25 cellular contexts compared by ENCODE assay signal in genomic region chr18:55432307-55433040, GRCh38.
"Had no signal": no experiment of that assay in that cellular context is flagged by ENCODE, and none has a peak within 500 bp of the region (broad histone marks: within the 10 kb centered on the region; RNA-seq: fewer than 3 reads in every experiment).

No MANE protein-coding gene starts in this region.

- H3K27me3 Mint-ChIP-seq: activated CD4-positive, alpha-beta T cell treated with anti-CD3 and anti-CD28 coated beads, Interleukin-2, amount 10 ng/mL, durations not matched to agents 7 days and 5 days; progenitor cell of endocrine pancreas had no signal

- H3K27ac ChIP-seq: brain microvascular endothelial cell, neural progenitor cell, spleen, thoracic aorta, upper lobe of right lung, VCaP had no signal

- DNase-seq: activated CD4-positive, alpha-beta T cell treated with anti-CD3 and anti-CD28 coated beads, Interleukin-2, amount 10 ng/mL, durations not matched to agents 7 days and 5 days; activated CD4-positive, CD25-positive, alpha-beta regulatory T cell treated with anti-CD3 and anti-CD28 coated beads, Interleukin-2, amount 50 U/mL, for 72 hours; activated CD8-positive, alpha-beta T cell treated with anti-CD3 and anti-CD28 coated beads, Interleukin-2, amount 10 ng/mL, durations not matched to agents 7 days and 5 days; activated gamma-delta T cell; activated naive CD4-positive, alpha-beta T cell treated with anti-CD3 and anti-CD28 coated beads, Interleukin-2, amount 50 U/mL, for 16 hours; anterior cingulate cortex; brain microvascular endothelial cell; central memory CD4-positive, alpha-beta T cell; effector memory CD4-positive, alpha-beta T cell; foreskin melanocyte; head of caudate nucleus; hypothalamus; mesenchymal stem cell; mucosa of descending colon; spleen; stimulated activated CD4-positive, alpha-beta T cell treated with anti-CD3 and anti-CD28 coated beads, Interleukin-4, amount 100 ng/mL, for 24 hours; stimulated activated naive CD4-positive, alpha-beta T cell treated with Interleukin-2 at 50 U/mL for 16 hours; upper lobe of right lung had no signal

- FAIRE-seq: colon had no signal

- H3K27ac Mint-ChIP-seq: activated CD4-positive, alpha-beta T cell treated with anti-CD3 and anti-CD28 coated beads, Interleukin-2, amount 10 ng/mL, durations not matched to agents 7 days and 5 days; activated CD8-positive, alpha-beta T cell treated with anti-CD3 and anti-CD28 coated beads, Interleukin-2, amount 10 ng/mL, durations not matched to agents 7 days and 5 days; activated T-helper 1 cell treated with anti-CD3 and anti-CD28 coated beads, Interleukin-12 subunit alpha, Interleukin-12 subunit beta, Interleukin-2, Interleukin-4 antibody, amounts not matched to agents 30 ng/mL and 10 ng/mL and 1 ng/mL, durations not matched to agents 14 hours and 24 hours and 36 hours; neural progenitor cell; progenitor cell of endocrine pancreas had no signal

- H2AFZ ChIP-seq: neural progenitor cell had no signal

- ATAC-seq: activated CD8-positive, alpha-beta T cell treated with anti-CD3 and anti-CD28 coated beads, Interleukin-2, amount 10 ng/mL, durations not matched to agents 7 days and 5 days; esophagus mucosa; mucosa of descending colon; upper lobe of right lung had no signal

- H3K27me3 ChIP-seq: brain microvascular endothelial cell, neural progenitor cell, spleen, upper lobe of right lung had no signal

- H3K4me3 ChIP-seq: mucosa of descending colon, neural progenitor cell, spleen, thoracic aorta, upper lobe of right lung had no signal

- H3K9ac ChIP-seq: neural progenitor cell had no signal

- H3K9me3 Mint-ChIP-seq: activated CD4-positive, alpha-beta T cell treated with anti-CD3 and anti-CD28 coated beads, Interleukin-2, amount 10 ng/mL, durations not matched to agents 7 days and 5 days; activated T-helper 1 cell treated with anti-CD3 and anti-CD28 coated beads, Interleukin-12 subunit alpha, Interleukin-12 subunit beta, Interleukin-2, Interleukin-4 antibody, amounts not matched to agents 30 ng/mL and 10 ng/mL and 1 ng/mL, durations not matched to agents 14 hours and 24 hours and 36 hours had no signal

- H3K4me3 Mint-ChIP-seq: activated CD4-positive, alpha-beta T cell treated with anti-CD3 and anti-CD28 coated beads, Interleukin-2, amount 10 ng/mL, durations not matched to agents 7 days and 5 days; activated CD8-positive, alpha-beta T cell treated with anti-CD3 and anti-CD28 coated beads, Interleukin-2, amount 10 ng/mL, durations not matched to agents 7 days and 5 days; activated T-helper 1 cell treated with anti-CD3 and anti-CD28 coated beads, Interleukin-12 subunit alpha, Interleukin-12 subunit beta, Interleukin-2, Interleukin-4 antibody, amounts not matched to agents 30 ng/mL and 10 ng/mL and 1 ng/mL, durations not matched to agents 14 hours and 24 hours and 36 hours; neural progenitor cell had no signal

- H3K4me1 Mint-ChIP-seq: activated CD4-positive, alpha-beta T cell treated with anti-CD3 and anti-CD28 coated beads, Interleukin-2, amount 10 ng/mL, durations not matched to agents 7 days and 5 days had no signal

- H3K9me3 ChIP-seq: mucosa of descending colon, spleen, thoracic aorta, upper lobe of right lung had no signal

- H3K4me2 ChIP-seq: neural progenitor cell had no signal

- H3K36me3 ChIP-seq: brain microvascular endothelial cell, neural progenitor cell, spleen, thoracic aorta, upper lobe of right lung had no signal
